In genomic region chr14:50023671-50024490, GRCh38 we compare ENCODE assay signal across 11 cellular contexts.
A peak's percentile ranks its signal among the peaks of the same experiment; 100 is the strongest.
DNase-seq lines count a peak whose midpoint lies in the region; ATAC-seq and TF ChIP-seq lines count a peak whose summit lies in the region.
"Had no signal": no experiment of that assay in that cellular context is flagged by ENCODE, and none has a peak within 500 bp of the region (broad histone marks: within the 10 kb centered on the region; RNA-seq: fewer than 3 reads in every experiment).

No MANE protein-coding gene starts in this region.

- H3K36me3 ChIP-seq in IMR-90 (ENCODE audit: control insufficient read depth, insufficient read depth, low read length) (no peaks in the 10 kb centered on the region), mucosa of descending colon (ENCODE audit: low read depth) (no peaks in the 10 kb centered on the region), urinary bladder (ENCODE audit: insufficient read depth) (no peaks in the 10 kb centered on the region)

- CTCF ChIA-PET in IMR-90 (lab: Yijun Ruan, JAX) (interaction anchor here (0.8 to 1.2 kb wide), 4 partner anchors 17 to 162 kb away, joined by 3 read pairs; no protein-coding TSS in a partner anchor), T-cell (lab: Charles Lee) (no interaction called here)

- ATAC-seq in IMR-90 (ENCODE audit: low read depth) (peak; percentile 87), mucosa of descending colon (peak; percentile 47), T-cell (replicated peaks in 1 of 4) (no peak), HG03342 (IDR thresholded peaks at IDR 0.05; ENCODE audit: unreplicated experiment) (no peak)

- H3K9me3 ChIP-seq in IMR-90 (ENCODE audit: control insufficient read depth, insufficient read depth, low read length) (peaks cover 9% of the 10 kb centered on the region), mucosa of descending colon (peaks cover 6% of the 10 kb centered on the region)

- H3K4me3 ChIP-seq in IMR-90 (ENCODE audit: insufficient read depth, low read depth, low read length) (peak overlapping the region; percentile 34; the same call in 1 of the 2 replicates), mucosa of descending colon (no peak overlapping the region), urinary bladder (ENCODE audit: low read depth, low read length) (no peak overlapping the region)

- H3K4me1 ChIP-seq in IMR-90 (ENCODE audit: control insufficient read depth, insufficient read depth, low read length) (peaks cover 7% of the 10 kb centered on the region), mucosa of descending colon (ENCODE audit: low read depth) (no peaks in the 10 kb centered on the region), urinary bladder (ENCODE audit: insufficient read depth) (no peaks in the 10 kb centered on the region)

- dilution Hi-C loops in IMR-90 (cut with HindIII; ENCODE audit: low sequenced_read_pairs, unreplicated experiment), result no loop called here

- POLR2A ChIA-PET in IMR-90 (lab: Charles Lee; ENCODE audit: unreplicated experiment) (interaction anchor here (0.6 to 1.0 kb wide), 4 partner anchors 15 to 509 kb away, joined by 3 to 6 read pairs (median 3); partner anchors contain the start of gene MAP4K5), T-cell (lab: Charles Lee) (interaction anchor here in 1 of 2 donors (1.1 kb wide), 1 partner anchor 92 kb away, joined by 6 read pairs; the partner anchor contains the start of gene VCPKMT)

- no peaks in the 10 kb centered on the region; a peak in 1 of 4 replicates for H3K79me1 ChIP-seq in IMR-90 (ENCODE audit: low read depth in 1 of 2, low read length in 2 of 2)

- no peak for TF ChIP-seq POLR2A in IMR-90 (IDR thresholded peaks at IDR 0.05; ENCODE audit: low read depth, low read length)

- 25% methylated on average over 2 of the region's 8 CpGs; no CpG with 5 or more reads in 1 of the 2 experiments for WGBS in IMR-90 (ENCODE audit: extremely low coverage in 2 of 2, insufficient read length in 1 of 2), 2 experiments
- WGBS in urinary bladder, result 26% methylated on average over 8 of the region's 8 CpGs

- peaks cover 59% of the 10 kb centered on the region for H3K4me1 Mint-ChIP-seq in chondrocyte (ENCODE audit: low read depth)
- peaks cover 15 to 20% (median 15%) of the 10 kb centered on the region in 3 donors for H3K4me1 Mint-ChIP-seq in T-cell

- peak overlapping the region; percentile 94 for H3K18ac ChIP-seq in IMR-90 (ENCODE audit: low read depth, low read length)

- peak overlapping the region; percentile 87 for H2AFZ ChIP-seq in IMR-90 (replicated peaks; ENCODE audit: low read length, poor library complexity)

- H2AK9ac ChIP-seq in IMR-90 (replicated peaks; ENCODE audit: low read depth, low read length, poor library complexity), result peak overlapping the region; percentile 86

- BruUV-seq in IMR-90 (replicated peaks; lab: Mats Ljungman, UMichigan), result no TSS peak

- peak overlapping the region; percentile 95 for H2BK120ac ChIP-seq in IMR-90 (ENCODE audit: low read depth, low read length)

- H3K27me3 ChIP-seq in IMR-90 (ENCODE audit: control insufficient read depth, insufficient read depth, low read length), result no peaks in the 10 kb centered on the region

- H3K56ac ChIP-seq in IMR-90 (ENCODE audit: extremely low read depth, insufficient read depth, low read length), result peak overlapping the region; percentile 92

- H3K27me3 Mint-ChIP-seq in chondrocyte (ENCODE audit: low read depth) (no peaks in the 10 kb centered on the region), T-cell (no peaks in the 10 kb centered on the region)

- intact Hi-C loops in IMR-90 (cut with micrococcal nuclease), result no loop called here
- intact Hi-C loops in mucosa of descending colon (cut with DNase I, micrococcal nuclease), result no loop called here

- H4K91ac ChIP-seq in IMR-90 (ENCODE audit: insufficient read depth, low read depth, low read length), result peak overlapping the region; percentile 80

- in situ Hi-C loops in IMR-90 (cut with MboI; ENCODE audit: low sequenced_read_pairs), result no loop called here

- H4K20me1 ChIP-seq in IMR-90 (ENCODE audit: insufficient read depth, low read length), result peaks cover 4% of the 10 kb centered on the region; the same call in 1 of the 2 replicates

- H3K14ac ChIP-seq in IMR-90 (replicated peaks; ENCODE audit: low read depth, low read length), result peak overlapping the region; percentile 89

- H3K23ac ChIP-seq in IMR-90 (ENCODE audit: low read depth, low read length), result peak overlapping the region; percentile 88

- H3K9ac ChIP-seq in IMR-90 (ENCODE audit: low read depth, low read length), result peak overlapping the region; percentile 66

- no peak overlapping the region for H3K4me3 Mint-ChIP-seq in chondrocyte (ENCODE audit: unreplicated experiment)
- no peak overlapping the region for H3K4me3 Mint-ChIP-seq in T-cell

- H4K8ac ChIP-seq in IMR-90 (ENCODE audit: low read depth in 2 of 2, low read length in 2 of 2), result peak overlapping the region; percentile 33 to 86

- peaks cover 4% of the 10 kb centered on the region for H3K36me3 Mint-ChIP-seq in chondrocyte (ENCODE audit: low read depth)
- H3K36me3 Mint-ChIP-seq in T-cell, result peaks cover 49% of the 10 kb centered on the region

- peak overlapping the region; percentile 48 for H2BK15ac ChIP-seq in IMR-90 (ENCODE audit: low read depth, low read length)

- H2BK5ac ChIP-seq in IMR-90 (ENCODE audit: low read depth, low read length, poor library complexity, severe bottlenecking), result peak overlapping the region; percentile 98

- H2AK5ac ChIP-seq in IMR-90 (ENCODE audit: low read depth, low read length), result peak overlapping the region; percentile 83

- peak overlapping the region; percentile 94 for H2BK20ac ChIP-seq in IMR-90 (ENCODE audit: low read depth, low read length)

- TF ChIP-seq RAD21 in IMR-90 (IDR thresholded peaks at IDR 0.05; ENCODE audit: low read length), result no peak; the same call in 1 of the 2 replicates

- DNase-seq in IMR-90 (peak; percentile 89), chondrocyte (ENCODE audit: low spot score) (no peak), mucosa of descending colon (no peak), activated T-cell treated with anti-CD3 and anti-CD28 coated beads for 4 hours (no peak), T-cell (no peak)
- DNase-seq: activated naive CD4-positive, alpha-beta T cell treated with anti-CD3 and anti-CD28 coated beads, Interleukin-2, amount 50 U/mL, for 16 hours; head of caudate nucleus; NCI-H2107; nucleus accumbens had no signal

- H3K9me1 ChIP-seq in IMR-90 (ENCODE audit: insufficient read depth, low read length), result no peaks in the 10 kb centered on the region

- peak overlapping the region; percentile 93 for H3K4ac ChIP-seq in IMR-90 (ENCODE audit: low read depth, low read length)

- no peak for TF ChIP-seq CTCF in IMR-90 (conservative IDR thresholded peaks at IDR 0.05; ENCODE audit: low read depth, low read length)
- no peak for TF ChIP-seq CTCF in chondrocyte (IDR thresholded peaks at IDR 0.05)
- TF ChIP-seq CTCF in mucosa of descending colon (IDR thresholded peaks at IDR 0.05), result no peak

- H3K27ac ChIP-seq in IMR-90 (ENCODE audit: insufficient read depth, low read length) (peak overlapping the region; percentile 97), urinary bladder (ENCODE audit: low read depth) (peak overlapping the region; percentile 86)

- H3K4me2 ChIP-seq in IMR-90 (ENCODE audit: low read depth, low read length), result peak overlapping the region; percentile 89

- H3K9me3 Mint-ChIP-seq in chondrocyte (ENCODE audit: low read depth) (peaks cover 21% of the 10 kb centered on the region), T-cell (peaks cover 10 to 21% (median 12%) of the 10 kb centered on the region in 3 donors)

- peak overlapping the region; percentile 25 for H3K27ac Mint-ChIP-seq in chondrocyte (ENCODE audit: unreplicated experiment)
- H3K27ac Mint-ChIP-seq in T-cell, result no peak overlapping the region

- H4K5ac ChIP-seq in IMR-90 (ENCODE audit: low read depth, low read length), result peak overlapping the region; percentile 93

TF ChIP-seq in IMR-90, 13 proteins besides CTCF, POLR2A, EP300 and RAD21:
- no peak for TF ChIP-seq SMC3 (IDR thresholded peaks at IDR 0.05; ENCODE audit: low read depth, low read length)
- TF ChIP-seq RCOR1 (IDR thresholded peaks at IDR 0.05; ENCODE audit: insufficient replicate concordance, low read length), result no peak
- TF ChIP-seq USF2 (IDR thresholded peaks at IDR 0.05; ENCODE audit: low read depth, low read length), result no peak
- no peak for TF ChIP-seq MAZ (IDR thresholded peaks at IDR 0.05; ENCODE audit: borderline replicate concordance, low read depth, low read length)
- TF ChIP-seq BHLHE40 (IDR thresholded peaks at IDR 0.05; ENCODE audit: low read depth, low read length), result no peak
- TF ChIP-seq CHD1 (IDR thresholded peaks at IDR 0.05; ENCODE audit: low read depth, low read length), result no peak
- TF ChIP-seq MXI1 (IDR thresholded peaks at IDR 0.05; ENCODE audit: borderline replicate concordance, low read depth, low read length), result no peak
- peak; percentile 59; the same call in 1 of the 2 replicates for TF ChIP-seq FOS (IDR thresholded peaks at IDR 0.05; ENCODE audit: low read depth, low read length)
- peak; percentile 19; the same call in 1 of the 2 replicates for TF ChIP-seq NFE2L2 (IDR thresholded peaks at IDR 0.05; ENCODE audit: low read depth, low read length)
- no peak for TF ChIP-seq RFX5 (IDR thresholded peaks at IDR 0.05; ENCODE audit: low read depth, low read length)

Comparison
In these comparisons a context has a peak if more than half of its experiments do, and no peak if none do; other contexts are left out.
1. ATAC-seq: peak in IMR-90 (single experiment) and mucosa of descending colon (single experiment); none in T-cell (0 of 4) and HG03342 (single experiment).